Comparison of ENCODE assay signal across 14 cellular contexts in genomic region chr9:119298076-119298853, GRCh38.
DNase-seq lines count a peak whose midpoint lies in the region; ATAC-seq and TF ChIP-seq lines count a peak whose summit lies in the region.
"Had no signal": no experiment of that assay in that cellular context is flagged by ENCODE, and none has a peak within 500 bp of the region (broad histone marks: within the 10 kb centered on the region; RNA-seq: fewer than 3 reads in every experiment).

No MANE protein-coding gene starts in this region.

- H3K27me3 Mint-ChIP-seq in WTC11 (ENCODE audit: low read depth) = peaks cover 2% of the 10 kb centered on the region; the same call in 1 of the 2 replicates
- H3K27me3 Mint-ChIP-seq: CD4-positive, alpha-beta memory T cell; stimulated activated naive CD8-positive, alpha-beta T cell treated with anti-CD3 and anti-CD28 coated beads, Interleukin-15, amount 100 ng/mL, for 72 hours had no signal

- H3K27me3 ChIP-seq in ovary = no peaks in the 10 kb centered on the region

- POLR2A ChIA-PET in WTC11 (lab: Charles Lee) = no interaction called here

- H3K4me1 Mint-ChIP-seq in WTC11 = peaks cover 61% of the 10 kb centered on the region
- H3K4me1 Mint-ChIP-seq: CD4-positive, alpha-beta memory T cell; stimulated activated naive CD8-positive, alpha-beta T cell treated with anti-CD3 and anti-CD28 coated beads, Interleukin-15, amount 100 ng/mL, for 72 hours had no signal

- peak overlapping the region; percentile 51 for H3K4me3 Mint-ChIP-seq in WTC11
- H3K4me3 Mint-ChIP-seq: CD4-positive, alpha-beta memory T cell; stimulated activated naive CD8-positive, alpha-beta T cell treated with anti-CD3 and anti-CD28 coated beads, Interleukin-15, amount 100 ng/mL, for 72 hours had no signal

- H3K9me3 Mint-ChIP-seq in WTC11 = peaks cover 4% of the 10 kb centered on the region; the same call in 1 of the 2 replicates

- no peak for TF ChIP-seq EP300 in ovary (IDR thresholded peaks at IDR 0.05)

- 43 to 64% (median 46%) methylated on average over 3 of the region's 3 CpGs for WGBS in ovary, 3 donors

- CTCF ChIA-PET in WTC11 (lab: Charles Lee) = interaction anchor here (1.0 to 3.2 kb wide), 3 partner anchors 9 to 67 kb away, joined by 4 to 9 read pairs (median 5); no protein-coding TSS in a partner anchor

- no peaks in the 10 kb centered on the region for H3K4me1 ChIP-seq in ovary (ENCODE audit: insufficient read depth)

- TF ChIP-seq POLR2A in ovary (IDR thresholded peaks at IDR 0.05) = no peak

- H3K27ac ChIP-seq in ovary = no peak overlapping the region
- H3K27ac ChIP-seq: SK-N-MC had no signal

- H3K27ac Mint-ChIP-seq in WTC11 = peak overlapping the region; percentile 99
- H3K27ac Mint-ChIP-seq: CD4-positive, alpha-beta memory T cell; stimulated activated naive CD8-positive, alpha-beta T cell treated with anti-CD3 and anti-CD28 coated beads, Interleukin-15, amount 100 ng/mL, for 72 hours had no signal

- H3K9me3 ChIP-seq in ovary = no peaks in the 10 kb centered on the region

- intact Hi-C loops in ovary (cut with DNase I) = no loop called here

- peaks cover 4% of the 10 kb centered on the region; the same call in 1 of the 2 replicates for H3K36me3 Mint-ChIP-seq in WTC11
- H3K36me3 Mint-ChIP-seq: CD4-positive, alpha-beta memory T cell had no signal

- no peak for TF ChIP-seq CTCF in WTC11 (IDR thresholded peaks at IDR 0.05)
- TF ChIP-seq CTCF in ovary (IDR thresholded peaks at IDR 0.05) = no peak

- DNase-seq in WTC11 (ENCODE audit: low spot score) = peak; percentile 53
- DNase-seq in stimulated activated CD4-positive, alpha-beta T cell treated with anti-CD3 and anti-CD28 coated beads, Interleukin-4, amount 100 ng/mL, for 24 hours = no peak
- DNase-seq in NCI-H2029 (lab: John Stamatoyannopoulos, UW) = no peak
- DNase-seq in DMS79 (lab: John Stamatoyannopoulos, UW) = no peak
- no peak for DNase-seq in ovary
- DNase-seq: activated CD4-positive, alpha-beta T cell treated with anti-CD3 and anti-CD28 coated beads, Interleukin-2, amount 50 U/mL, for 4 hours; CD4-positive, alpha-beta memory T cell; NCI-H187; stimulated activated CD4-positive, alpha-beta T cell treated with anti-CD3 and anti-CD28 coated beads, Interleukin-15, amount 100 ng/mL, for 24 hours; stimulated activated naive CD8-positive, alpha-beta T cell treated with anti-CD3 and anti-CD28 coated beads, Interleukin-15, amount 100 ng/mL, for 72 hours had no signal

- ATAC-seq in GM18867 (IDR thresholded peaks at IDR 0.05; ENCODE audit: unreplicated experiment) = peak; percentile 91
- ATAC-seq in GM21717 (IDR thresholded peaks at IDR 0.05; ENCODE audit: unreplicated experiment) = peak; percentile 96
- ATAC-seq in HG03175 (IDR thresholded peaks at IDR 0.05; ENCODE audit: unreplicated experiment) = peak; percentile 89
- ATAC-seq in WTC11 = peak; percentile 97
- ATAC-seq: stimulated activated naive CD8-positive, alpha-beta T cell treated with anti-CD3 and anti-CD28 coated beads, Interleukin-15, amount 100 ng/mL, for 72 hours had no signal

- no peaks in the 10 kb centered on the region for H3K36me3 ChIP-seq in ovary

- H3K4me3 ChIP-seq in ovary = no peak overlapping the region
- H3K4me3 ChIP-seq: SK-N-MC had no signal

TF ChIP-seq in WTC11, 78 proteins besides CTCF, POLR2A, EP300 and RAD21 (continues in another document):
- TF ChIP-seq FOXP4 (CRISPR knock-in tag; IDR thresholded peaks at IDR 0.05) = peak; percentile 96; the same call in 1 of the 2 replicates
- no peak for TF ChIP-seq OVOL2 (CRISPR knock-in tag; IDR thresholded peaks at IDR 0.05; ENCODE audit: borderline replicate concordance)
- TF ChIP-seq FOXK1 (CRISPR knock-in tag; IDR thresholded peaks at IDR 0.05) = peak; percentile 63
- no peak for TF ChIP-seq NFATC4 (CRISPR knock-in tag; IDR thresholded peaks at IDR 0.05)
- TF ChIP-seq TCF7 (CRISPR knock-in tag; IDR thresholded peaks at IDR 0.05; ENCODE audit: low read depth) = no peak
- TF ChIP-seq MYBL2 (CRISPR knock-in tag; IDR thresholded peaks at IDR 0.05) = no peak
- no peak for TF ChIP-seq ZNF671 (CRISPR knock-in tag; IDR thresholded peaks at IDR 0.05)
- TF ChIP-seq NFYB (CRISPR knock-in tag; conservative IDR thresholded peaks at IDR 0.05; ENCODE audit: low read depth) = no peak
- no peak for TF ChIP-seq ATF1 (CRISPR knock-in tag; IDR thresholded peaks at IDR 0.05)
- TF ChIP-seq MXD4 (CRISPR knock-in tag; IDR thresholded peaks at IDR 0.05; ENCODE audit: borderline replicate concordance) = no peak
- no peak for TF ChIP-seq JUN (CRISPR knock-in tag; IDR thresholded peaks at IDR 0.05)
- no peak for TF ChIP-seq SOX15 (CRISPR knock-in tag; IDR thresholded peaks at IDR 0.05)
- TF ChIP-seq, protein P1, sequence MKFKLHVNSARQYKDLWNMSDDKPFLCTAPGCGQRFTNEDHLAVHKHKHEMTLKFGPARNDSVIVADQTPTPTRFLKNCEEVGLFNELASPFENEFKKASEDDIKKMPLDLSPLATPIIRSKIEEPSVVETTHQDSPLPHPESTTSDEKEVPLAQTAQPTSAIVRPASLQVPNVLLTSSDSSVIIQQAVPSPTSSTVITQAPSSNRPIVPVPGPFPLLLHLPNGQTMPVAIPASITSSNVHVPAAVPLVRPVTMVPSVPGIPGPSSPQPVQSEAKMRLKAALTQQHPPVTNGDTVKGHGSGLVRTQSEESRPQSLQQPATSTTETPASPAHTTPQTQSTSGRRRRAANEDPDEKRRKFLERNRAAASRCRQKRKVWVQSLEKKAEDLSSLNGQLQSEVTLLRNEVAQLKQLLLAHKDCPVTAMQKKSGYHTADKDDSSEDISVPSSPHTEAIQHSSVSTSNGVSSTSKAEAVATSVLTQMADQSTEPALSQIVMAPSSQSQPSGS (CRISPR knock-in tag; IDR thresholded peaks at IDR 0.05; ENCODE audit: borderline replicate concordance, low read depth) = no peak
- TF ChIP-seq TEAD4 (CRISPR knock-in tag; IDR thresholded peaks at IDR 0.05) = no peak
- TF ChIP-seq SP1 (CRISPR knock-in tag; conservative IDR thresholded peaks at IDR 0.05) = 0 out of 2 replicates have a peak, but pooled peaks have one; percentile 23
- no peak for TF ChIP-seq CBFB (CRISPR knock-in tag; IDR thresholded peaks at IDR 0.05; ENCODE audit: low read depth)
- TF ChIP-seq, protein P2, sequence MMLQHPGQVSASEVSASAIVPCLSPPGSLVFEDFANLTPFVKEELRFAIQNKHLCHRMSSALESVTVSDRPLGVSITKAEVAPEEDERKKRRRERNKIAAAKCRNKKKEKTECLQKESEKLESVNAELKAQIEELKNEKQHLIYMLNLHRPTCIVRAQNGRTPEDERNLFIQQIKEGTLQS (CRISPR knock-in tag; conservative IDR thresholded peaks at IDR 0.05) = no peak
- peak; percentile 68; the same call in 1 of the 2 replicates for TF ChIP-seq ESRRA (CRISPR knock-in tag; IDR thresholded peaks at IDR 0.05; ENCODE audit: borderline replicate concordance)
- no peak for TF ChIP-seq ZBTB21 (CRISPR knock-in tag; IDR thresholded peaks at IDR 0.05; ENCODE audit: borderline replicate concordance)
- TF ChIP-seq TEAD1 (CRISPR knock-in tag; IDR thresholded peaks at IDR 0.05) = peak; percentile 91; the same call in 1 of the 2 replicates
- no peak for TF ChIP-seq NR3C1 (CRISPR knock-in tag; conservative IDR thresholded peaks at IDR 0.05; ENCODE audit: low read depth)
- no peak for TF ChIP-seq NR2C2 (CRISPR knock-in tag; IDR thresholded peaks at IDR 0.05)
- TF ChIP-seq RELA (CRISPR knock-in tag; IDR thresholded peaks at IDR 0.05; ENCODE audit: borderline replicate concordance) = no peak
- no peak for TF ChIP-seq ZNF512 (CRISPR knock-in tag; IDR thresholded peaks at IDR 0.05; ENCODE audit: borderline replicate concordance)
